In the genomic region with DNA sequence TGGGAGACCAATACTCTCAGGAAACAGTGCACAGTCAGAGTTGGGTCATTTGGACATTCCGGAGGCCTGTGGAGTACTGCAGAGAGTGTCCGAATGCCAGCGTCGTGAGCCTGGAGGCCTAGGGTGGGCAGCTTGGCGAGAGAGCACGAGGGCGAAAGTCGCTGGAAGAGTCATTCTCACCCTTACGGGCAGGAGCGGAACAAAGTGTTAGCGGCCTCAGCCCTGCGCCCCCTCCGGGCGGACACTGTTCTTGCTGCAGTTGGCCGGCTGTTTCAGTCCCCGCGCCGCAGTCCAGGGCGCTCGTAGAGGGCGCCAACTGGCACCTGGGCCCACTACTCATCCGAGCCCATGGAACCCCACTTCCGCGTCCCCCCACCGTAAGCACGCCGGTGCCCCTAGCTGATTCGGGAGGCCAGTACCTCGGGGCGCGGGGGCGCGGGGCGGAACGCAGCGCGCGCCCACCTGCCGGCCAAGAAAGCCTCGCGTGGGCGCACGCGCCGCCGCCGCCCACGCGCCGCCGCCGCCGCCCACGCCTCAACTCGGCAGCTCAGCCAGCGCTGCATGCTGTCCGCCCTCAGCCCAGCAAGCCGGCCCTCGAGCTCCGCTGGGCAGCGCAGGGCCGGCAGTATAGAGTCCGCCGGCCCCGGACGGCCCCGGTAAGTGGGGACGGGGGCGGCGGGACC, we compare ENCODE assay signal across 10 cellular contexts.
DNase-seq lines count a peak whose midpoint lies in the region; ATAC-seq and TF ChIP-seq lines count a peak whose summit lies in the region.
"Had no signal": no experiment of that assay in that cellular context is flagged by ENCODE, and none has a peak within 500 bp of the region (broad histone marks: within the 10 kb centered on the region; RNA-seq: fewer than 3 reads in every experiment).

No MANE protein-coding gene starts in this region.

- peaks cover 4% of the 10 kb centered on the region; the same call in 1 of the 2 replicates for H3K9me3 ChIP-seq in AG04450 (ENCODE audit: control insufficient read depth, insufficient read depth, low read length)
- H3K9me3 ChIP-seq in HUES6 (ENCODE audit: control insufficient read depth, insufficient read depth, low read depth, low read length) = peaks cover 12% of the 10 kb centered on the region; the same call in 1 of the 2 replicates
- H3K9me3 ChIP-seq in esophagus muscularis mucosa = peaks cover 0 to 19% (median 14%) of the 10 kb centered on the region in 4 donors
- peaks cover 25% of the 10 kb centered on the region for H3K9me3 ChIP-seq in mesenchymal stem cell (ENCODE audit: control insufficient read depth, low read length)

- H3K36me3 ChIP-seq in HUES6 (ENCODE audit: control insufficient read depth, insufficient read depth, low read length) (no peaks in the 10 kb centered on the region), esophagus muscularis mucosa (no peaks in the 10 kb centered on the region), mesenchymal stem cell (ENCODE audit: control insufficient read depth in 1 of 2, insufficient read depth in 2 of 2, low read depth in 1 of 2, low read length in 2 of 2) (no peaks in the 10 kb centered on the region)

- ATAC-seq in naive thymus-derived CD8-positive, alpha-beta T cell = no peak
- ATAC-seq in HG03342 (IDR thresholded peaks at IDR 0.05; ENCODE audit: unreplicated experiment) = no peak
- no peak for ATAC-seq in HG03432 (IDR thresholded peaks at IDR 0.05; ENCODE audit: unreplicated experiment)
- ATAC-seq in HG03457 (IDR thresholded peaks at IDR 0.05; ENCODE audit: unreplicated experiment) = no peak

- H3K36me3 Mint-ChIP-seq in naive thymus-derived CD8-positive, alpha-beta T cell = peaks cover 2 to 34% (median 3%) of the 10 kb centered on the region in 3 donors

- H2BK15ac ChIP-seq in mesenchymal stem cell (ENCODE audit: low read depth, poor library complexity, severe bottlenecking) = no peak overlapping the region

- no peak for TF ChIP-seq POLR2A in esophagus muscularis mucosa (IDR thresholded peaks at IDR 0.05; ENCODE audit: low read depth)

- CTCF ChIA-PET in AG04450 (lab: Charles Lee) = no interaction called here

- peak; percentile 35 for TF ChIP-seq CTCF in AG04450 (IDR thresholded peaks at IDR 0.05; ENCODE audit: low read depth, low read length)
- peak in 1 of 3 experiments; percentile 19 for TF ChIP-seq CTCF in esophagus muscularis mucosa (IDR thresholded peaks at IDR 0.05)

- intact Hi-C loops in esophagus muscularis mucosa (cut with DNase I) = no loop called here

- H3K27me3 ChIP-seq in AG04450 (ENCODE audit: control insufficient read depth, insufficient read depth, low read length) = peaks cover 20% of the 10 kb centered on the region
- H3K27me3 ChIP-seq in HUES6 (ENCODE audit: control insufficient read depth, insufficient read depth, low read length) = peaks cover 57% of the 10 kb centered on the region
- peaks cover 0 to 49% (median 4%) of the 10 kb centered on the region in 4 donors for H3K27me3 ChIP-seq in esophagus muscularis mucosa
- H3K27me3 ChIP-seq in mesenchymal stem cell (ENCODE audit: control insufficient read depth in 1 of 2, insufficient read depth in 1 of 2, low read length in 2 of 2) = peaks cover 13 to 65% of the 10 kb centered on the region in 2 experiments

- no peak overlapping the region for H3K18ac ChIP-seq in mesenchymal stem cell (ENCODE audit: low read depth in 1 of 2, low read length in 2 of 2)

- H3K79me1 ChIP-seq in mesenchymal stem cell (replicated peaks; ENCODE audit: low read length, poor library complexity, severe bottlenecking) = no peaks in the 10 kb centered on the region

- H2BK12ac ChIP-seq in mesenchymal stem cell (ENCODE audit: low read length in 2 of 2) = no peak overlapping the region

- no peak overlapping the region for H3K4me2 ChIP-seq in mesenchymal stem cell (ENCODE audit: low read length, poor library complexity, severe bottlenecking)

- no peak overlapping the region for H3K27ac ChIP-seq in AG04450 (ENCODE audit: low read depth, low read length)
- no peak overlapping the region for H3K27ac ChIP-seq in HUES6 (ENCODE audit: low read depth, low read length)
- H3K27ac ChIP-seq in esophagus muscularis mucosa (replicated peaks in 1 of 4) = no peak overlapping the region
- H3K27ac ChIP-seq in mesenchymal stem cell (ENCODE audit: low read length, poor library complexity, severe bottlenecking) = no peak overlapping the region

- H2BK120ac ChIP-seq in mesenchymal stem cell (ENCODE audit: low read depth, low read length) = no peak overlapping the region

- H2AK5ac ChIP-seq in mesenchymal stem cell (ENCODE audit: low read length, severe bottlenecking) = no peak overlapping the region

- peaks cover 11 to 43% (median 22%) of the 10 kb centered on the region in 9 donors for H3K9me3 Mint-ChIP-seq in naive thymus-derived CD8-positive, alpha-beta T cell

- peak overlapping the region in 2 of 10 donors; percentile 48 to 56 for H3K4me3 Mint-ChIP-seq in naive thymus-derived CD8-positive, alpha-beta T cell

- no peak overlapping the region for H3K14ac ChIP-seq in mesenchymal stem cell (ENCODE audit: low read length in 2 of 2)

- no CpG with 5 or more reads among the region's 70 CpGs for WGBS in esophagus muscularis mucosa
- 15% methylated on average over 61 of the region's 70 CpGs for WGBS in mesenchymal stem cell

- H4K91ac ChIP-seq in mesenchymal stem cell (ENCODE audit: low read length) = no peak overlapping the region

- peaks cover 0 to 5% (median 2%) of the 10 kb centered on the region in 4 donors for H3K4me1 Mint-ChIP-seq in naive thymus-derived CD8-positive, alpha-beta T cell

- H3K23ac ChIP-seq in mesenchymal stem cell (ENCODE audit: low read length in 2 of 2) = no peak overlapping the region

- no peak overlapping the region for H3K27ac Mint-ChIP-seq in naive thymus-derived CD8-positive, alpha-beta T cell

- H2BK5ac ChIP-seq in mesenchymal stem cell (ENCODE audit: low read depth, low read length, poor library complexity, severe bottlenecking) = no peak overlapping the region

- H2AFZ ChIP-seq in mesenchymal stem cell (ENCODE audit: low read depth, low read length) = no peak overlapping the region

- H3K4me1 ChIP-seq in HUES6 (ENCODE audit: control insufficient read depth, insufficient read depth, low read length) = no peaks in the 10 kb centered on the region
- peaks cover 0 to 11% (median 10%) of the 10 kb centered on the region in 4 donors for H3K4me1 ChIP-seq in esophagus muscularis mucosa
- H3K4me1 ChIP-seq in mesenchymal stem cell (ENCODE audit: control insufficient read depth, insufficient read depth, low read depth, low read length) = no peaks in the 10 kb centered on the region

- no peak overlapping the region for H3K4ac ChIP-seq in mesenchymal stem cell (ENCODE audit: low read depth in 1 of 2, low read length in 2 of 2)

- POLR2A ChIA-PET in AG04450 (lab: Yijun Ruan, JAX) = no interaction called here
- POLR2A ChIA-PET in naive thymus-derived CD8-positive, alpha-beta T cell (lab: Charles Lee) = no interaction called here

- no peak for TF ChIP-seq EP300 in esophagus muscularis mucosa (IDR thresholded peaks at IDR 0.05)

- H3K4me3 ChIP-seq in AG04450 (ENCODE audit: low read depth, low read length) = no peak overlapping the region
- H3K4me3 ChIP-seq in HUES6 (ENCODE audit: low read depth, low read length) = peak overlapping the region; percentile 43; the same call in 1 of the 2 replicates
- peak overlapping the region; percentile 26 to 39 (median 32) for H3K4me3 ChIP-seq in esophagus muscularis mucosa
- H3K4me3 ChIP-seq in mesenchymal stem cell (ENCODE audit: insufficient read depth in 1 of 2, low read depth in 1 of 2, low read length in 2 of 2) = peak overlapping the region in 1 of 2 experiments; percentile 59

- no peak overlapping the region for H3K9ac ChIP-seq in HUES6 (ENCODE audit: low read length)
- H3K9ac ChIP-seq in mesenchymal stem cell (ENCODE audit: low read length) = no peak overlapping the region

- DNase-seq in AG04450 (ENCODE audit: low read depth, low spot score) (no peak), esophagus muscularis mucosa (ENCODE audit: extremely low spot score) (peak; percentile 31), mesenchymal stem cell (peak; percentile 10)
- DNase-seq in naive thymus-derived CD8-positive, alpha-beta T cell = no peak
- DNase-seq: KG1, SHP77 treated with DMSO at 0.1 percent for 48 hours had no signal

- H3K27me3 Mint-ChIP-seq in naive thymus-derived CD8-positive, alpha-beta T cell = peaks cover 40 to 88% (median 53%) of the 10 kb centered on the region in 5 donors

- H4K8ac ChIP-seq in mesenchymal stem cell (ENCODE audit: low read length) = no peak overlapping the region

Comparison
In these comparisons a context has a peak if more than half of its experiments do, and no peak if none do; other contexts are left out.
1. DNase-seq: peak in esophagus muscularis mucosa (single experiment) and mesenchymal stem cell (single experiment); none in AG04450 (single experiment) and naive thymus-derived CD8-positive, alpha-beta T cell (0 of 10).